ENCODE assay signal across 11 cellular contexts in genomic region chr11:102603091-102603490, GRCh38. TPM values are rescaled to one million over a fixed set of nuclear protein-coding genes. Genes with fewer than 3 reads are reported as not detected.
DNase-seq lines count a peak whose midpoint lies in the region; ATAC-seq and TF ChIP-seq lines count a peak whose summit lies in the region.
"Had no signal": no experiment of that assay in that cellular context is flagged by ENCODE, and none has a peak within 500 bp of the region (broad histone marks: within the 10 kb centered on the region; RNA-seq: fewer than 3 reads in every experiment).

No MANE protein-coding gene starts in this region.

- H3K14ac ChIP-seq in mesenchymal stem cell (ENCODE audit: low read length in 2 of 2) = no peak overlapping the region

- H3K36me3 ChIP-seq in mesenchymal stem cell (ENCODE audit: control insufficient read depth in 1 of 2, insufficient read depth in 2 of 2, low read depth in 1 of 2, low read length in 2 of 2) = no peaks in the 10 kb centered on the region

- H3K4me1 ChIP-seq in mesenchymal stem cell (ENCODE audit: control insufficient read depth, insufficient read depth, low read depth, low read length) = peaks cover 9% of the 10 kb centered on the region

- no peak overlapping the region for H3K18ac ChIP-seq in mesenchymal stem cell (ENCODE audit: low read depth in 1 of 2, low read length in 2 of 2)

- no peak overlapping the region for H4K91ac ChIP-seq in mesenchymal stem cell (ENCODE audit: low read length)

- no peak overlapping the region for H2AFZ ChIP-seq in mesenchymal stem cell (ENCODE audit: low read depth, low read length)

- H3K23ac ChIP-seq in mesenchymal stem cell (ENCODE audit: low read length in 2 of 2) = no peak overlapping the region

- H3K9me3 Mint-ChIP-seq in type B pancreatic cell = peaks cover 4% of the 10 kb centered on the region
- no peaks in the 10 kb centered on the region for H3K9me3 Mint-ChIP-seq in CD4-positive, alpha-beta T cell

- H3K79me1 ChIP-seq in mesenchymal stem cell (replicated peaks; ENCODE audit: low read length, poor library complexity, severe bottlenecking) = no peaks in the 10 kb centered on the region

- no peaks in the 10 kb centered on the region for H3K27me3 Mint-ChIP-seq in type B pancreatic cell
- no peaks in the 10 kb centered on the region for H3K27me3 Mint-ChIP-seq in CD4-positive, alpha-beta T cell
- H3K27me3 Mint-ChIP-seq: activated CD8-positive, alpha-beta memory T cell treated with anti-CD3 and anti-CD28 coated beads, Interleukin-2, amount 10 ng/mL, durations not matched to agents 7 days and 5 days; naive B cell had no signal

- H3K4me2 ChIP-seq in mesenchymal stem cell (ENCODE audit: low read length, poor library complexity, severe bottlenecking) = peak overlapping the region; percentile 31

- CTCF ChIA-PET in CD4-positive, alpha-beta T cell (lab: Charles Lee) = no interaction called here

- DNase-seq in NCI-H2107 treated with DMSO at 0.1 percent for 48 hours (lab: John Stamatoyannopoulos, UW; ENCODE audit: unreplicated experiment) (peak; percentile 8), NCI-H2107 (lab: John Stamatoyannopoulos, UW) (no peak), epithelial cell of esophagus (ENCODE audit: low read depth) (peak; percentile 62), mesenchymal stem cell (peak; percentile 82), type B pancreatic cell (ENCODE audit: extremely low spot score, unreplicated experiment) (no peak)
- no peak for DNase-seq in CD4-positive, alpha-beta T cell
- no peak for DNase-seq in activated CD4-positive, alpha-beta T cell treated with anti-CD3 and anti-CD28 coated beads for 48 hours
- DNase-seq: activated CD8-positive, alpha-beta memory T cell treated with anti-CD3 and anti-CD28 coated beads, Interleukin-2, amount 10 ng/mL, durations not matched to agents 7 days and 5 days; naive B cell had no signal

- no peak overlapping the region for H2BK12ac ChIP-seq in mesenchymal stem cell (ENCODE audit: low read length in 2 of 2)

- TF ChIP-seq CTCF in epithelial cell of esophagus (IDR thresholded peaks at IDR 0.05; ENCODE audit: insufficient read depth, low read depth, low read length, missing control alignments) (no peak), type B pancreatic cell (conservative IDR thresholded peaks at IDR 0.05) (no peak)
- no peak for TF ChIP-seq CTCF in CD4-positive, alpha-beta T cell (IDR thresholded peaks at IDR 0.05)

- H3K9ac ChIP-seq in mesenchymal stem cell (ENCODE audit: low read length) = no peak overlapping the region

- POLR2A ChIA-PET in CD4-positive, alpha-beta T cell (lab: Charles Lee) = no interaction called here

- 67% methylated on average over 4 of the region's 5 CpGs for WGBS in mesenchymal stem cell

- H2BK15ac ChIP-seq in mesenchymal stem cell (ENCODE audit: low read depth, poor library complexity, severe bottlenecking) = no peak overlapping the region

- H2BK5ac ChIP-seq in mesenchymal stem cell (ENCODE audit: low read depth, low read length, poor library complexity, severe bottlenecking) = no peak overlapping the region

- intact Hi-C loops in CD4-positive, alpha-beta T cell (cut with DNase I, micrococcal nuclease) = no loop called here

- peak overlapping the region; percentile 60 for H3K27ac ChIP-seq in mesenchymal stem cell (ENCODE audit: low read length, poor library complexity, severe bottlenecking)
- H3K27ac ChIP-seq in CD4-positive, alpha-beta T cell (ENCODE audit: low read depth, low read length) = no peak overlapping the region
- H3K27ac ChIP-seq: 22Rv1 had no signal

- peak overlapping the region; percentile 23 for H3K27ac Mint-ChIP-seq in type B pancreatic cell
- no peak overlapping the region for H3K27ac Mint-ChIP-seq in CD4-positive, alpha-beta T cell
- H3K27ac Mint-ChIP-seq: activated CD8-positive, alpha-beta memory T cell treated with anti-CD3 and anti-CD28 coated beads, Interleukin-2, amount 10 ng/mL, durations not matched to agents 7 days and 5 days had no signal

- no peaks in the 10 kb centered on the region for H3K9me3 ChIP-seq in mesenchymal stem cell (ENCODE audit: control insufficient read depth, low read length)
- no peaks in the 10 kb centered on the region for H3K9me3 ChIP-seq in CD4-positive, alpha-beta T cell (ENCODE audit: control insufficient read depth, low read length)

- ATAC-seq in HG03571 (IDR thresholded peaks at IDR 0.05; ENCODE audit: unreplicated experiment) = no peak
- ATAC-seq in CD4-positive, alpha-beta T cell (ENCODE audit: poor library complexity) = no peak
- ATAC-seq: activated CD8-positive, alpha-beta memory T cell treated with anti-CD3 and anti-CD28 coated beads, Interleukin-2, amount 10 ng/mL, durations not matched to agents 7 days and 5 days had no signal

- no peak overlapping the region for H3K4ac ChIP-seq in mesenchymal stem cell (ENCODE audit: low read depth in 1 of 2, low read length in 2 of 2)

- no peak overlapping the region for H4K8ac ChIP-seq in mesenchymal stem cell (ENCODE audit: low read length)

- H3K36me3 Mint-ChIP-seq in type B pancreatic cell = no peaks in the 10 kb centered on the region
- no peaks in the 10 kb centered on the region for H3K36me3 Mint-ChIP-seq in CD4-positive, alpha-beta T cell (ENCODE audit: low read depth)
- H3K36me3 Mint-ChIP-seq: activated CD8-positive, alpha-beta memory T cell treated with anti-CD3 and anti-CD28 coated beads, Interleukin-2, amount 10 ng/mL, durations not matched to agents 7 days and 5 days had no signal

- H2AK5ac ChIP-seq in mesenchymal stem cell (ENCODE audit: low read length, severe bottlenecking) = no peak overlapping the region

- peaks cover 4% of the 10 kb centered on the region for H3K4me1 Mint-ChIP-seq in type B pancreatic cell (ENCODE audit: unreplicated experiment)
- no peaks in the 10 kb centered on the region for H3K4me1 Mint-ChIP-seq in CD4-positive, alpha-beta T cell (ENCODE audit: low read depth)

- H3K4me3 Mint-ChIP-seq in type B pancreatic cell = no peak overlapping the region
- no peak overlapping the region for H3K4me3 Mint-ChIP-seq in CD4-positive, alpha-beta T cell
- H3K4me3 Mint-ChIP-seq: activated CD8-positive, alpha-beta memory T cell treated with anti-CD3 and anti-CD28 coated beads, Interleukin-2, amount 10 ng/mL, durations not matched to agents 7 days and 5 days; naive B cell had no signal

- H3K4me3 ChIP-seq in epithelial cell of esophagus (ENCODE audit: low read length) = no peak overlapping the region
- no peak overlapping the region for H3K4me3 ChIP-seq in mesenchymal stem cell (ENCODE audit: insufficient read depth in 1 of 2, low read depth in 1 of 2, low read length in 2 of 2)

- no peaks in the 10 kb centered on the region for H3K27me3 ChIP-seq in mesenchymal stem cell (ENCODE audit: control insufficient read depth in 1 of 2, insufficient read depth in 1 of 2, low read length in 2 of 2)
- H3K27me3 ChIP-seq in CD4-positive, alpha-beta T cell (ENCODE audit: control insufficient read depth, insufficient read depth, low read length) = no peaks in the 10 kb centered on the region

- H2BK120ac ChIP-seq in mesenchymal stem cell (ENCODE audit: low read depth, low read length) = no peak overlapping the region

RNA-seq across cellular contexts. Expression of gene MMP20, which starts 22.0 kb away (rescaled TPM):
- not detected for polyA plus RNA-seq in mesenchymal stem cell (2013, experiment 1 of 2)
- polyA plus RNA-seq in mesenchymal stem cell (2013, experiment 2 of 2) = not detected
- total RNA-seq in type B pancreatic cell (ENCODE audit: low replicate concordance) = not detected in 2 replicates
- total RNA-seq in CD4-positive, alpha-beta T cell = not detected
- total RNA-seq: activated CD8-positive, alpha-beta memory T cell treated with anti-CD3 and anti-CD28 coated beads, Interleukin-2, amount 10 ng/mL, durations not matched to agents 7 days and 5 days had no signal

Comparison
In these comparisons a context has a peak if more than half of its experiments do, and no peak if none do; other contexts are left out.
1. DNase-seq: peak in NCI-H2107 treated with DMSO at 0.1 percent for 48 hours (single experiment), epithelial cell of esophagus (single experiment) and mesenchymal stem cell (single experiment); none in NCI-H2107 (single experiment), type B pancreatic cell (single experiment), CD4-positive, alpha-beta T cell (0 of 10) and activated CD4-positive, alpha-beta T cell treated with anti-CD3 and anti-CD28 coated beads for 48 hours (single experiment).